In the genomic region with DNA sequence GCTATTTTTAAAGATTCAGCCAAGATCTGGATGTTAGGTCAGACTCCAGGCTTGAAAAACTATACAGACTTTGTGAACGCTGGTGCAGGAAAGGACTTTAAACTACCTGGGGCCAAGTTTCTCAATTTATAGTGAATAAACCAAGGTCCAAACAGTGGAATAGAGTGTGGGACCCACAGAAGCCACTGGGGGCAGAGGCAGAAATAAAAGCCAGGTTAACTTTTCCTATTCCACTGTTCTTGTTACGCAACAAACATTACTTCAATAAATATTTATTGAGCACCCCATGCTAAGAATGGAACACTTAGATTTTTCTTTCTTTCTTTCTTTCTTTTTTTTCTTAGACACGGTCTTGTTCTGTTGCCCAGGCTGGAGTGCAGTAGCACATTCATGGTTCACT, we compare ENCODE assay signal across 17 cellular contexts. TPM values are rescaled to one million over a fixed set of nuclear protein-coding genes. Genes with fewer than 3 reads are reported as not detected.
"Had no signal": no experiment of that assay in that cellular context is flagged by ENCODE, and none has a peak within 500 bp of the region (broad histone marks: within the 10 kb centered on the region; RNA-seq: fewer than 3 reads in every experiment).

No MANE protein-coding gene starts in this region.

- H3K36me3 ChIP-seq: gastroesophageal sphincter, pancreas, right atrium auricular region, tibial artery, vagina had no signal

- H3K9me3 ChIP-seq: body of pancreas, gastroesophageal sphincter, pancreas, right atrium auricular region, tibial artery, vagina had no signal

- H3K27me3 ChIP-seq: body of pancreas, gastroesophageal sphincter, pancreas, right atrium auricular region, tibial artery, vagina had no signal

- H3K27ac Mint-ChIP-seq: activated naive CD4-positive, alpha-beta T cell treated with anti-CD3 and anti-CD28 coated beads, Interleukin-2, amount 10 ng/mL, durations not matched to agents 7 days and 5 days; activated T-helper 2 cell treated with anti-CD3 and anti-CD28 coated beads, Interferon-gamma antibody, Interleukin-2, Interleukin-4, amounts not matched to agents 10 μg/mL and 5 μg/mL and 100 μg/mL, durations not matched to agents 14 hours and 24 hours and 36 hours had no signal

- FAIRE-seq: keratinocyte, pancreas, small intestine had no signal

- H3K4me1 ChIP-seq: body of pancreas, gastroesophageal sphincter, pancreas, right atrium auricular region, tibial artery, vagina had no signal

- ATAC-seq: activated CD4-positive, CD25-positive, alpha-beta regulatory T cell treated with anti-CD3 and anti-CD28 coated beads, Interleukin-2, amount 50 U/mL, for 24 hours; body of pancreas; gastroesophageal sphincter; pancreas had no signal

- H3K4me3 Mint-ChIP-seq: activated naive CD4-positive, alpha-beta T cell treated with anti-CD3 and anti-CD28 coated beads, Interleukin-2, amount 10 ng/mL, durations not matched to agents 7 days and 5 days had no signal

- DNase-seq: activated naive CD4-positive, alpha-beta T cell treated with anti-CD3 and anti-CD28 coated beads, Interleukin-2, amount 10 ng/mL, durations not matched to agents 7 days and 5 days; amniotic stem cell; body of pancreas; central memory CD4-positive, alpha-beta T cell; effector memory CD4-positive, alpha-beta T cell; pancreas; small intestine; tibial artery had no signal

- H3K4me3 ChIP-seq: body of pancreas, gastroesophageal sphincter, pancreas, right atrium auricular region, tibial artery, vagina had no signal

- H3K27ac ChIP-seq: body of pancreas, epithelial cell of prostate, gastroesophageal sphincter, pancreas, right atrium auricular region, tibial artery, vagina had no signal

RNA-seq across cellular contexts. Expression of gene HAVCR1, which starts 11.0 kb away (rescaled TPM):
- total RNA-seq: body of pancreas, lower leg skin, right atrium auricular region, vagina had no signal
- polyA plus RNA-seq: keratinocyte, neural cell, pancreas had no signal
